In genomic region chr10:79521751-79522150, GRCh38 we compare ENCODE assay signal across 8 cellular contexts. TPM values are rescaled to one million over a fixed set of nuclear protein-coding genes. Genes with fewer than 3 reads are reported as not detected.
"Had no signal": no experiment of that assay in that cellular context is flagged by ENCODE, and none has a peak within 500 bp of the region (broad histone marks: within the 10 kb centered on the region; RNA-seq: fewer than 3 reads in every experiment).

No MANE protein-coding gene starts in this region.

RNA-seq across cellular contexts. Expression of gene EIF5AL1, which starts 9.4 kb away (rescaled TPM):
- total RNA-seq: mesothelial cell of epicardium, osteocyte had no signal

RNA-seq across cellular contexts. Expression of gene SFTPA2, which starts 38.5 kb away (rescaled TPM):
- total RNA-seq: mononuclear cell, natural killer cell, occipital lobe, osteocyte, sigmoid colon had no signal
- polyA plus RNA-seq: immature natural killer cell, liver had no signal
